In genomic region chr12:53862831-53863230, GRCh38 we compare ENCODE assay signal across 22 cellular contexts.
DNase-seq lines count a peak whose midpoint lies in the region; ATAC-seq and TF ChIP-seq lines count a peak whose summit lies in the region.
"Had no signal": no experiment of that assay in that cellular context is flagged by ENCODE, and none has a peak within 500 bp of the region (broad histone marks: within the 10 kb centered on the region; RNA-seq: fewer than 3 reads in every experiment).

No MANE protein-coding gene starts in this region.

- ATAC-seq in Panc1 (no peak), HG03108 (IDR thresholded peaks at IDR 0.05; ENCODE audit: unreplicated experiment) (no peak)
- ATAC-seq: effector memory CD8-positive, alpha-beta T cell; T-helper 17 cell had no signal

- H3K36me3 ChIP-seq in GM23248 (ENCODE audit: low read depth) (no peaks in the 10 kb centered on the region), Panc1 (ENCODE audit: control insufficient read depth, insufficient read depth, low read length) (no peaks in the 10 kb centered on the region), skeletal muscle satellite cell (ENCODE audit: insufficient read depth, low read length) (no peaks in the 10 kb centered on the region)
- H3K36me3 ChIP-seq: ascending aorta had no signal

- no peak overlapping the region for H3K27ac Mint-ChIP-seq in activated naive CD8-positive, alpha-beta T cell treated with anti-CD3 and anti-CD28 coated beads for 36 hours
- H3K27ac Mint-ChIP-seq: effector memory CD8-positive, alpha-beta T cell; nephron; T-helper 17 cell had no signal

- H3K4me3 ChIP-seq in GM23248 = no peak overlapping the region
- H3K4me3 ChIP-seq in Panc1 (ENCODE audit: low read depth in 2 of 2, low read length in 2 of 2) = no peak overlapping the region
- H3K4me3 ChIP-seq in fibroblast of mammary gland (ENCODE audit: control insufficient read depth, low read depth, low read length) = no peak overlapping the region
- H3K4me3 ChIP-seq in skeletal muscle satellite cell (ENCODE audit: low read length) = no peak overlapping the region
- H3K4me3 ChIP-seq: ascending aorta, skin epidermis had no signal

- no peak overlapping the region for H3K4me3 Mint-ChIP-seq in activated naive CD8-positive, alpha-beta T cell treated with anti-CD3 and anti-CD28 coated beads for 36 hours
- H3K4me3 Mint-ChIP-seq: effector memory CD8-positive, alpha-beta T cell; nephron; T-helper 17 cell had no signal

- no peaks in the 10 kb centered on the region for H3K79me2 ChIP-seq in GM23248 (ENCODE audit: insufficient read depth)

- no peaks in the 10 kb centered on the region for H3K36me3 Mint-ChIP-seq in activated naive CD8-positive, alpha-beta T cell treated with anti-CD3 and anti-CD28 coated beads for 36 hours

- DNase-seq in GM23248 (peak; percentile 54), Panc1 (ENCODE audit: low read depth, low spot score) (no peak), fibroblast of mammary gland (ENCODE audit: low read depth) (peak; percentile 34), NCI-H2029 (lab: John Stamatoyannopoulos, UW) (no peak), epidermal melanocyte (ENCODE audit: insufficient read length, low spot score) (no peak)
- DNase-seq in activated naive CD8-positive, alpha-beta T cell treated with anti-CD3 and anti-CD28 coated beads for 36 hours = no peak
- DNase-seq: C1 segment of cervical spinal cord; effector memory CD8-positive, alpha-beta T cell; GDM1; Kasumi-1; mesenchymal stem cell; NCI-H1105 treated with DMSO at 0.1 percent for 48 hours; NCI-H526 treated with DMSO at 0.1 percent for 48 hours; SIG-M5; stimulated activated CD4-positive, alpha-beta T cell treated with anti-CD3 and anti-CD28 coated beads, Interleukin-4, amount 100 ng/mL, for 1 hour; T-helper 17 cell had no signal

- peaks cover 6% of the 10 kb centered on the region for H3K4me1 ChIP-seq in GM23248 (ENCODE audit: insufficient read depth)
- H3K4me1 ChIP-seq in Panc1 (ENCODE audit: control insufficient read depth, insufficient read depth, low read length) = peaks cover 7% of the 10 kb centered on the region
- H3K4me1 ChIP-seq in skeletal muscle satellite cell (ENCODE audit: control insufficient read depth, insufficient read depth, low read length) = peaks cover 27% of the 10 kb centered on the region
- H3K4me1 ChIP-seq: ascending aorta had no signal

- H3K27ac ChIP-seq in GM23248 (no peak overlapping the region), Panc1 (ENCODE audit: low read length) (peak overlapping the region; percentile 51; the same call in 1 of the 2 replicates)
- H3K27ac ChIP-seq: ascending aorta, skin epidermis, VCaP had no signal

- H2AFZ ChIP-seq in GM23248 = no peak overlapping the region

- BruUV-seq in Panc1 (replicated peaks; lab: Mats Ljungman, UMichigan) = no TSS peak

- H3K9ac ChIP-seq in GM23248 (no peak overlapping the region), skeletal muscle satellite cell (ENCODE audit: low read depth, low read length) (no peak overlapping the region)

- in situ Hi-C loops in GM23248 (cut with MboI) (no loop called here), Panc1 (cut with HindIII; ENCODE audit: low pct_unique_long_range_greater_than_20kb, low sequenced_read_pairs) (no loop called here)

- CTCF ChIA-PET in Panc1 (lab: Charles Lee) = no interaction called here

- H3K9me3 Mint-ChIP-seq in activated naive CD8-positive, alpha-beta T cell treated with anti-CD3 and anti-CD28 coated beads for 36 hours = no peaks in the 10 kb centered on the region
- H3K9me3 Mint-ChIP-seq: effector memory CD8-positive, alpha-beta T cell; nephron had no signal

- POLR2A ChIA-PET in Panc1 (lab: Charles Lee) = no interaction called here

- WGBS in GM23248 (ENCODE audit: low coverage in 1 of 2, low lambda C conversion rate in 2 of 2, missing lambda C conversion rate in 2 of 2), 2 experiments = 82 to 84% methylated on average over 2 of the region's 2 CpGs

- H3F3A ChIP-seq in GM23248 (ENCODE audit: insufficient read depth) = no peaks in the 10 kb centered on the region

- intact Hi-C loops in Panc1 (cut with micrococcal nuclease; ENCODE audit: unreplicated experiment) = no loop called here

- H3K4me1 Mint-ChIP-seq in activated naive CD8-positive, alpha-beta T cell treated with anti-CD3 and anti-CD28 coated beads for 36 hours = no peaks in the 10 kb centered on the region
- H3K4me1 Mint-ChIP-seq: nephron, T-helper 17 cell had no signal

- TF ChIP-seq CTCF in Panc1 (IDR thresholded peaks at IDR 0.05) = no peak
- TF ChIP-seq CTCF in fibroblast of mammary gland (conservative IDR thresholded peaks at IDR 0.05; ENCODE audit: control insufficient read depth, insufficient read depth, low read depth, low read length) = no peak

- H3K9me3 ChIP-seq in GM23248 (ENCODE audit: low read depth) (no peaks in the 10 kb centered on the region), Panc1 (ENCODE audit: control insufficient read depth, insufficient read depth, low read depth, low read length) (no peaks in the 10 kb centered on the region), skeletal muscle satellite cell (replicated peaks; ENCODE audit: low read length) (no peaks in the 10 kb centered on the region)
- H3K9me3 ChIP-seq: ascending aorta had no signal

- H3K27me3 ChIP-seq in GM23248 (replicated peaks; ENCODE audit: insufficient read depth) (peaks cover 44% of the 10 kb centered on the region), Panc1 (ENCODE audit: control insufficient read depth, insufficient read depth, low read length) (no peaks in the 10 kb centered on the region), skeletal muscle satellite cell (ENCODE audit: control insufficient read depth, insufficient read depth, low read length) (no peaks in the 10 kb centered on the region)
- H3K27me3 ChIP-seq: ascending aorta had no signal

- no peaks in the 10 kb centered on the region for H3K9me2 ChIP-seq in GM23248 (ENCODE audit: insufficient read depth)

- H3K4me2 ChIP-seq in GM23248 (ENCODE audit: unreplicated experiment) (no peak overlapping the region), skeletal muscle satellite cell (ENCODE audit: low read length) (peak overlapping the region; percentile 5)

- H4K20me1 ChIP-seq in GM23248 (ENCODE audit: insufficient read depth) = no peaks in the 10 kb centered on the region

- peaks cover 26% of the 10 kb centered on the region for H3K27me3 Mint-ChIP-seq in activated naive CD8-positive, alpha-beta T cell treated with anti-CD3 and anti-CD28 coated beads for 36 hours

Comparison
In these comparisons a context has a peak if more than half of its experiments do, and no peak if none do; other contexts are left out.
1. DNase-seq: peak in GM23248 (single experiment) and fibroblast of mammary gland (single experiment); none in Panc1 (single experiment), NCI-H2029 (single experiment), epidermal melanocyte (single experiment) and activated naive CD8-positive, alpha-beta T cell treated with anti-CD3 and anti-CD28 coated beads for 36 hours (single experiment).